Comparison of ENCODE assay signal across 8 cellular contexts in genomic region chr13:95301135-95301946, GRCh38. TPM values are rescaled to one million over a fixed set of nuclear protein-coding genes. Genes with fewer than 3 reads are reported as not detected.
A peak's percentile ranks its signal among the peaks of the same experiment; 100 is the strongest.
DNase-seq lines count a peak whose midpoint lies in the region; ATAC-seq, FAIRE-seq and TF ChIP-seq lines count a peak whose summit lies in the region.

ABCC4 (minus strand) TSS chr13:95301451; CDS start chr13:95301314, 137 bp downstream.

- H3K4me1 ChIP-seq in A549 = peaks cover 38% of the 10 kb centered on the region

- POLR2A ChIA-PET in A549 (lab: Yijun Ruan, JAX) = interaction anchor here (0.6 kb wide), 1 partner anchor 97 kb away, joined by 3 read pairs; no protein-coding TSS in a partner anchor

- peak; percentile 64 to 81 for DNase-seq in A549 (ENCODE audit: low read depth in 1 of 2, low spot score in 1 of 2)
- DNase-seq in NCI-H2227 treated with DMSO at 0.1 percent for 48 hours (lab: John Stamatoyannopoulos, UW) = peak; percentile 56
- DNase-seq in activated CD4-positive, CD25-positive, alpha-beta regulatory T cell treated with anti-CD3 and anti-CD28 coated beads, Interleukin-2, amount 50 U/mL, for 16 hours (ENCODE audit: low read depth, low spot score) = peak; percentile 22
- DNase-seq in chondrocyte (ENCODE audit: low spot score) = no peak
- peak; percentile 72 to 79 for DNase-seq in left colon
- peak; percentile 54 for DNase-seq in stimulated activated CD4-positive, alpha-beta T cell treated with anti-CD3 and anti-CD28 coated beads, Interleukin-2, amount 100 ng/mL, for 4 hours (ENCODE audit: low read depth)

- peak within 1 kb of the TSS; percentile 71 for H3K4me3 ChIP-seq in A549

- H3K4me2 ChIP-seq in A549 = peak within 1 kb of the TSS; percentile 94

- no peak for TF ChIP-seq EP300 in A549 (IDR thresholded peaks at IDR 0.05)

- H3K4me3 Mint-ChIP-seq in chondrocyte (ENCODE audit: unreplicated experiment) = peak within 1 kb of the TSS; percentile 89

- TF ChIP-seq RAD21 in A549 (conservative IDR thresholded peaks at IDR 0.05 in 1 of 2, IDR thresholded peaks at IDR 0.05 in 1 of 2) = no peak

- intact Hi-C loops in left colon (cut with DNase I, micrococcal nuclease) = no loop called here

- CTCF ChIA-PET in A549 (lab: Yijun Ruan, JAX) = interaction anchor here (0.6 to 7.2 kb wide), 14 partner anchors 13 to 111 kb away, joined by 3 to 52 read pairs (median 4); no protein-coding TSS in a partner anchor

- H3K9me3 Mint-ChIP-seq in chondrocyte (ENCODE audit: low read depth) = no peaks in the 10 kb centered on the region

- peak; percentile 27 for TF ChIP-seq POLR2A in A549 (IDR thresholded peaks at IDR 0.05; ENCODE audit: low read length)

- 0% methylated on average over 5 of the region's 102 CpGs for WGBS in A549 (ENCODE audit: missing lambda C conversion rate)

- no peak for TF ChIP-seq CTCF in A549 (IDR thresholded peaks at IDR 0.05)
- TF ChIP-seq CTCF in chondrocyte (IDR thresholded peaks at IDR 0.05) = peak; percentile 42

- H3K4me1 Mint-ChIP-seq in chondrocyte (ENCODE audit: low read depth) = peaks cover 34% of the 10 kb centered on the region

- H3K27ac Mint-ChIP-seq in chondrocyte (ENCODE audit: unreplicated experiment) = peak within 1 kb of the TSS; percentile 87

- ATAC-seq in A549 = peak; percentile 83
- ATAC-seq in GM18520 (IDR thresholded peaks at IDR 0.05; ENCODE audit: unreplicated experiment) = peak; percentile 86
- peak; percentile 88 for ATAC-seq in HG03025 (IDR thresholded peaks at IDR 0.05; ENCODE audit: low FRiP score, unreplicated experiment)
- ATAC-seq in left colon = peak; percentile 77

- H3K27me3 Mint-ChIP-seq in chondrocyte (ENCODE audit: low read depth) = no peaks in the 10 kb centered on the region

- H3K27ac ChIP-seq in A549 = peak within 1 kb of the TSS; percentile 90 to 96

- FAIRE-seq in A549 (lab: Jason Lieb, UNC) = no peak

- no peaks in the 10 kb centered on the region for H3K9me3 ChIP-seq in A549

- H3K36me3 Mint-ChIP-seq in chondrocyte (ENCODE audit: low read depth) = no peaks in the 10 kb centered on the region

TF ChIP-seq in A549, 52 proteins besides CTCF, POLR2A, EP300 and RAD21:
- TF ChIP-seq JUN (IDR thresholded peaks at IDR 0.05) (peak in 1 of 2 experiments; percentile 60; a peak in 2 of 5 replicates), PBX3 (IDR thresholded peaks at IDR 0.05) (0 out of 2 replicates have a peak, but pooled peaks have one; percentile 14), NR3C1 (IDR thresholded peaks at IDR 0.05) (no peak), POLR2AphosphoS2 (conservative IDR thresholded peaks at IDR 0.05; ENCODE audit: low read length) (no peak), KDM1A (IDR thresholded peaks at IDR 0.05; ENCODE audit: low read depth) (no peak), CBX2 (IDR thresholded peaks at IDR 0.05; ENCODE audit: borderline replicate concordance, low read depth) (no peak), RNF2 (IDR thresholded peaks at IDR 0.05; ENCODE audit: borderline replicate concordance, low read depth) (no peak), EHF (CRISPR knock-in tag; IDR thresholded peaks at IDR 0.05) (0 out of 2 replicates have a peak, but pooled peaks have one; percentile 37), MYC (IDR thresholded peaks at IDR 0.05; ENCODE audit: borderline replicate concordance, low read length) (peak; percentile 85), TFCP2L1 (CRISPR knock-in tag; IDR thresholded peaks at IDR 0.05) (0 out of 2 replicates have a peak, but pooled peaks have one; percentile 20), PHF8 (IDR thresholded peaks at IDR 0.05; ENCODE audit: borderline replicate concordance, low read depth) (0 out of 2 replicates have a peak, but pooled peaks have one; percentile 15), HOXB5 (CRISPR knock-in tag; IDR thresholded peaks at IDR 0.05) (peak; percentile 49; the same call in 1 of the 2 replicates)
- TF ChIP-seq, protein P1, sequence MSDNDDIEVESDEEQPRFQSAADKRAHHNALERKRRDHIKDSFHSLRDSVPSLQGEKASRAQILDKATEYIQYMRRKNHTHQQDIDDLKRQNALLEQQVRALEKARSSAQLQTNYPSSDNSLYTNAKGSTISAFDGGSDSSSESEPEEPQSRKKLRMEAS (IDR thresholded peaks at IDR 0.05) = peak; percentile 96
- TF ChIP-seq, protein P2, sequence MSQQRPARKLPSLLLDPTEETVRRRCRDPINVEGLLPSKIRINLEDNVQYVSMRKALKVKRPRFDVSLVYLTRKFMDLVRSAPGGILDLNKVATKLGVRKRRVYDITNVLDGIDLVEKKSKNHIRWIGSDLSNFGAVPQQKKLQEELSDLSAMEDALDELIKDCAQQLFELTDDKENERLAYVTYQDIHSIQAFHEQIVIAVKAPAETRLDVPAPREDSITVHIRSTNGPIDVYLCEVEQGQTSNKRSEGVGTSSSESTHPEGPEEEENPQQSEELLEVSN (IDR thresholded peaks at IDR 0.05; ENCODE audit: borderline replicate concordance, low read depth) = peak; percentile 97
- TF ChIP-seq, protein P3, sequence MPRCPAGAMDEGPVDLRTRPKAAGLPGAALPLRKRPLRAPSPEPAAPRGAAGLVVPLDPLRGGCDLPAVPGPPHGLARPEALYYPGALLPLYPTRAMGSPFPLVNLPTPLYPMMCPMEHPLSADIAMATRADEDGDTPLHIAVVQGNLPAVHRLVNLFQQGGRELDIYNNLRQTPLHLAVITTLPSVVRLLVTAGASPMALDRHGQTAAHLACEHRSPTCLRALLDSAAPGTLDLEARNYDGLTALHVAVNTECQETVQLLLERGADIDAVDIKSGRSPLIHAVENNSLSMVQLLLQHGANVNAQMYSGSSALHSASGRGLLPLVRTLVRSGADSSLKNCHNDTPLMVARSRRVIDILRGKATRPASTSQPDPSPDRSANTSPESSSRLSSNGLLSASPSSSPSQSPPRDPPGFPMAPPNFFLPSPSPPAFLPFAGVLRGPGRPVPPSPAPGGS (IDR thresholded peaks at IDR 0.05) = 0 out of 3 replicates have a peak, but pooled peaks have one; percentile 31

RNA-seq across cellular contexts. Expression of gene ABCC4, which starts in this region (rescaled TPM):
- 46.4 and 56.2 TPM in 2 replicates for polyA plus RNA-seq in A549 (2011; rRNA removed)
- 10.1 and 11.9 TPM in 2 replicates for polyA plus RNA-seq in A549 (2012; cell fraction: cytosol; rRNA removed)
- 12.6 and 16.8 TPM in 2 replicates for polyA plus RNA-seq in A549 (2012; cell fraction: nucleus; rRNA removed)
- 23.5 to 26.0 TPM (median 24.2 TPM) in 3 replicates for polyA plus RNA-seq in A549 (2017; fragmentation: RNase III; extraction: RNeasy Plus Mini Kit Qiagen cat#74134 plus additional on column Dnase treatment)
- 154 and 157 TPM in 2 replicates for polyA minus RNA-seq in A549 (2011; rRNA and poly(A)+ RNA removed)
- total RNA-seq in chondrocyte = 7.2 to 11.2 TPM (median 10.6 TPM) in 3 replicates
- 10 to 100 TPM; 21.0 to 27.1 TPM for total RNA-seq in left colon
